ENCODE assay signal across 12 cellular contexts in the genomic region with DNA sequence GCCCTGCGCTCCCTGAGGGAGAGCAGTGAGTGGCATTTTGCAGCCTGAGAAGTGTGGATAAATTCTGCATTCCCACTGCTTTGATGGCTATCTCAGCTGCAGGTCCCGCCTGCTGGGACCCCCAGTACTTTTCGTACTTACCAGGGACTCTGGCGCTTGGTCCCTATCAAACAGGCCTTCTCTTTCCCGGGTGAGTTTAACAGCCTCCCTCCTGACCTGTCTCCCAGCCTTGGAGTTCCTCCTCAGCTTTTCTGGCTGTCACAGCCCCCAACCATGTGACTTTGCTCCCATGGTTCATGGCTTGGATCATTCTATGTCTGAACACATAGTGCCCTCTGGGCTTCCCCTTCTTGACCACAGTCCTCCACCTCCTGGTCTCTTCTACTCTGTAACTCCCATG. TPM values are rescaled to one million over a fixed set of nuclear protein-coding genes. Genes with fewer than 3 reads are reported as not detected.
DNase-seq lines count a peak whose midpoint lies in the region; ATAC-seq and TF ChIP-seq lines count a peak whose summit lies in the region.
"Had no signal": no experiment of that assay in that cellular context is flagged by ENCODE, and none has a peak within 500 bp of the region (broad histone marks: within the 10 kb centered on the region; RNA-seq: fewer than 3 reads in every experiment).

No MANE protein-coding gene starts in this region.

- H3K4me1 ChIP-seq in lower lobe of right lung, result peaks cover 43% of the 10 kb centered on the region

- no peak for TF ChIP-seq CTCF in lower lobe of right lung (IDR thresholded peaks at IDR 0.05)

- intact Hi-C loops in lower lobe of right lung (cut with DNase I), result no loop called here

- H3K27ac ChIP-seq in caudate nucleus (ENCODE audit: low read depth, low read length), result peak overlapping the region; percentile 11
- peak overlapping the region; percentile 68 for H3K27ac ChIP-seq in lower lobe of right lung
- H3K27ac ChIP-seq in skin epidermis, result peak overlapping the region in 17 of 21 experiments; percentile 6 to 71 (median 55)
- H3K27ac ChIP-seq: PC-9 had no signal

- H3K4me3 ChIP-seq in lower lobe of right lung (no peak overlapping the region), skin epidermis (no peak overlapping the region)
- H3K4me3 ChIP-seq: PC-9, testis had no signal

- H3K27me3 ChIP-seq in lower lobe of right lung (ENCODE audit: low read depth), result no peaks in the 10 kb centered on the region
- H3K27me3 ChIP-seq: testis had no signal

- DNase-seq in H4 (ENCODE audit: low spot score) (peak; percentile 42), caudate nucleus (lab: John Stamatoyannopoulos, UW) (no peak), lower lobe of right lung (no peak), T-helper 2 cell (no peak), SHP77 treated with DMSO at 0.1 percent for 48 hours (lab: John Stamatoyannopoulos, UW) (no peak), NK-92 (lab: John Stamatoyannopoulos, UW; ENCODE audit: unreplicated experiment) (no peak)
- DNase-seq in activated CD4-positive, alpha-beta T cell treated with anti-CD3 and anti-CD28 coated beads for 4 hours, result no peak
- DNase-seq: DND-41, kidney, PC-9, testis had no signal

- ATAC-seq in lower lobe of right lung, result no peak

- no peaks in the 10 kb centered on the region for H3K36me3 ChIP-seq in lower lobe of right lung

- H3K9me3 ChIP-seq in lower lobe of right lung, result no peaks in the 10 kb centered on the region
- H3K9me3 ChIP-seq: testis had no signal

RNA-seq across cellular contexts. Expression of gene PARVA, which starts 56.9 kb away (rescaled TPM):
- total RNA-seq in H4 (2014; rRNA removed; shearing (Covaris generic)), result 36.0 and 37.1 TPM in 2 replicates
- 58.3 TPM for total RNA-seq in lower lobe of right lung

Comparison
In these comparisons a context has a peak if more than half of its experiments do, and no peak if none do; other contexts are left out.
1. H3K27ac ChIP-seq: peak in every context shown above with its lines; median percentile 68 in lower lobe of right lung; 55 in skin epidermis; 11 in caudate nucleus.